16 cellular contexts compared by ENCODE assay signal in the genomic region with DNA sequence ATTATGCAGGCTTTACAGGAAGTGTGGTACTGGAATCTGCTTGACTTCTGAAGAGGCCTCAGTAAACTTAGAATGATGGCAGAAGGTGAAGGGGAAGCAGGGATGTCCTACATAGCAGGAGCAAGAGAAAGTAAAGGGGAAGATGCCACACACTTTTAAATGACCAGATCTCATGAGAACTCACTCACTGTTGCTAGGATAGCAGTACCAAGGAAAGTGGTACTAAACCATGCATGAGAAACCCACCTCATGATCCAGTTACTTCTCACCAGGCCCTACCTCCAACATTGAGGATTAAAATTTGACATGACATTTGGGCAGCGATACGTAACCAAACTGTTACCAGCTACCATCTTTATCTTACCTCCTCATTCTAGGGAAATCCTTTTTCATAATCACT.
"Had no signal": no experiment of that assay in that cellular context is flagged by ENCODE, and none has a peak within 500 bp of the region (broad histone marks: within the 10 kb centered on the region; RNA-seq: fewer than 3 reads in every experiment).

No MANE protein-coding gene starts in this region.

- ATAC-seq: activated CD4-positive, CD25-positive, alpha-beta regulatory T cell treated with anti-CD3 and anti-CD28 coated beads, Interleukin-2, amount 50 U/mL, for 24 hours; esophagus mucosa; sciatic nerve had no signal

- H3K9me3 ChIP-seq: ovary, spleen, thyroid gland, uterus had no signal

- H3K27me3 ChIP-seq: brain microvascular endothelial cell, neural progenitor cell, ovary, spleen, thyroid gland, uterus had no signal

- H3K27ac ChIP-seq: brain microvascular endothelial cell, coronary artery, neural progenitor cell, ovary, spleen, thyroid gland, uterus had no signal

- H3K36me3 ChIP-seq: ovary, uterus had no signal

- H3K27ac Mint-ChIP-seq: neural progenitor cell had no signal

- H3K9me3 Mint-ChIP-seq: activated naive CD4-positive, alpha-beta T cell treated with anti-CD3 and anti-CD28 coated beads, Interleukin-2, amount 50 U/mL, for 24 hours; central memory CD8-positive, alpha-beta T cell; neural progenitor cell had no signal

- DNase-seq: activated effector memory CD4-positive, alpha-beta T cell treated with anti-CD3 and anti-CD28 coated beads, Interleukin-2, amount 50 U/mL, for 16 hours; amygdala; brain microvascular endothelial cell; islet precursor cell; mammary epithelial cell; ovary; spleen; thyroid gland; uterus had no signal

- H3K4me3 Mint-ChIP-seq: central memory CD8-positive, alpha-beta T cell; neural progenitor cell had no signal

- H3K27me3 Mint-ChIP-seq: activated naive CD4-positive, alpha-beta T cell treated with anti-CD3 and anti-CD28 coated beads, Interleukin-2, amount 50 U/mL, for 24 hours; central memory CD8-positive, alpha-beta T cell had no signal

- H3K4me1 ChIP-seq: neural progenitor cell, uterus had no signal

- H3K4me3 ChIP-seq: coronary artery, neural progenitor cell, ovary, spleen, thyroid gland, uterus had no signal
